In genomic region chr16:66947302-66948033, GRCh38 we compare ENCODE assay signal across 8 cellular contexts. TPM values are rescaled to one million over a fixed set of nuclear protein-coding genes. Genes with fewer than 3 reads are reported as not detected.
DNase-seq lines count a peak whose midpoint lies in the region; ATAC-seq and TF ChIP-seq lines count a peak whose summit lies in the region.

No MANE protein-coding gene starts in this region.

- H3K4me1 Mint-ChIP-seq in activated T-cell treated with anti-CD3 and anti-CD28 coated beads, Interleukin-2, amount 50 U/mL, for 24 hours (ENCODE audit: low read depth) = peaks cover 23% of the 10 kb centered on the region
- H3K4me1 Mint-ChIP-seq in naive thymus-derived CD4-positive, alpha-beta T cell = peaks cover 13 to 24% (median 18%) of the 10 kb centered on the region in 7 donors

- ATAC-seq in naive thymus-derived CD4-positive, alpha-beta T cell = peak; percentile 97

- POLR2A ChIA-PET in PC-9 (lab: Charles Lee; ENCODE audit: unreplicated experiment) = interaction anchor here (0.6 to 0.7 kb wide), 2 partner anchors 90 to 285 kb away, joined by 4 read pairs; no protein-coding TSS in a partner anchor
- POLR2A ChIA-PET in naive thymus-derived CD4-positive, alpha-beta T cell (lab: Charles Lee) = interaction anchor here (0.6 to 1.0 kb wide), 2 partner anchors 227 to 344 kb away, joined by 3 read pairs; no protein-coding TSS in a partner anchor

- DNase-seq in GM19240 (ENCODE audit: insufficient read length, low spot score) (peak; percentile 71), HuH-7 (ENCODE audit: low spot score) (peak; percentile 88), PC-9 (peak; percentile 72 to 80), esophagus squamous epithelium (lab: John Stamatoyannopoulos, UW) (no peak)
- peak; percentile 85 for DNase-seq in activated T-cell treated with anti-CD3 and anti-CD28 coated beads, Interleukin-2, amount 50 U/mL, for 24 hours
- DNase-seq in naive thymus-derived CD4-positive, alpha-beta T cell = peak; percentile 64 to 86 (median 80)
- DNase-seq in stimulated activated CD8-positive, alpha-beta memory T cell treated with anti-CD3 and anti-CD28 coated beads, Interleukin-7, amount 100 ng/mL, for 48 hours (ENCODE audit: extremely low read depth in 1 of 2, low read depth in 1 of 2) = peak; percentile 50 to 64

- peaks cover 46% of the 10 kb centered on the region for H3K27me3 Mint-ChIP-seq in activated T-cell treated with anti-CD3 and anti-CD28 coated beads, Interleukin-2, amount 50 U/mL, for 24 hours
- H3K27me3 Mint-ChIP-seq in naive thymus-derived CD4-positive, alpha-beta T cell = peaks cover 23 to 39% (median 32%) of the 10 kb centered on the region in 5 donors

- BruUV-seq in PC-9 (replicated peaks; lab: Mats Ljungman, UMichigan) = no TSS peak

- peaks cover 57% of the 10 kb centered on the region for H3K27me3 ChIP-seq in BLaER1
- no peaks in the 10 kb centered on the region for H3K27me3 ChIP-seq in PC-9 (ENCODE audit: insufficient read depth, low read depth)
- peaks cover 0 to 18% (median 0%) of the 10 kb centered on the region in 4 donors for H3K27me3 ChIP-seq in esophagus squamous epithelium
- H3K27me3 ChIP-seq in naive thymus-derived CD4-positive, alpha-beta T cell (ENCODE audit: control insufficient read depth in 2 of 2, insufficient read depth in 2 of 2, low read length in 2 of 2) = no peaks in the 10 kb centered on the region

- no peak overlapping the region for H3K27ac Mint-ChIP-seq in activated T-cell treated with anti-CD3 and anti-CD28 coated beads, Interleukin-2, amount 50 U/mL, for 24 hours
- peak overlapping the region in 3 of 9 donors; percentile 13 to 50 (median 29) for H3K27ac Mint-ChIP-seq in naive thymus-derived CD4-positive, alpha-beta T cell

- TF ChIP-seq CTCF in PC-9 (conservative IDR thresholded peaks at IDR 0.05) (peak; percentile 94), esophagus squamous epithelium (IDR thresholded peaks at IDR 0.05) (peak; percentile 90 to 97 (median 94))

- intact Hi-C loops in PC-9 (cut with micrococcal nuclease; ENCODE audit: unreplicated experiment) (loop anchor here (1.0 to 5.0 kb wide), 3 partner anchors 52 to 567 kb away; no protein-coding TSS in a partner anchor), esophagus squamous epithelium (cut with DNase I) (no loop called here)
- intact Hi-C loops in naive thymus-derived CD4-positive, alpha-beta T cell (cut with micrococcal nuclease) = loop anchor here (1.0 to 5.0 kb wide), 9 partner anchors 13 to 330 kb away; partner anchors contain the start of genes CBFB (in 1 of the 2), CIAO2B (in 1 of the 2), PHAF1 (in 1 of the 2) and PLEKHG4 (in 1 of the 2)

- no peak overlapping the region for H3K9ac ChIP-seq in BLaER1

- H3K36me3 ChIP-seq in BLaER1 (peaks cover 17% of the 10 kb centered on the region), PC-9 (ENCODE audit: low read depth) (no peaks in the 10 kb centered on the region), esophagus squamous epithelium (peaks cover 15 to 23% (median 16%) of the 10 kb centered on the region in 3 donors)
- H3K36me3 ChIP-seq in naive thymus-derived CD4-positive, alpha-beta T cell (ENCODE audit: control insufficient read depth in 2 of 3, insufficient read depth in 3 of 3, low read length in 3 of 3) = peaks cover 0 to 15% (median 0%) of the 10 kb centered on the region in 3 experiments

- no peaks in the 10 kb centered on the region for H3K9me3 Mint-ChIP-seq in activated T-cell treated with anti-CD3 and anti-CD28 coated beads, Interleukin-2, amount 50 U/mL, for 24 hours
- peaks cover 0 to 7% (median 0%) of the 10 kb centered on the region in 11 donors for H3K9me3 Mint-ChIP-seq in naive thymus-derived CD4-positive, alpha-beta T cell

- H3K9me2 ChIP-seq in PC-9 (ENCODE audit: insufficient read depth) = no peaks in the 10 kb centered on the region

- WGBS in esophagus squamous epithelium, 2 donors = 0% methylated on average over 1 to 10 of the region's 22 CpGs

- H3K79me2 ChIP-seq in PC-9 (ENCODE audit: low read depth) = no peaks in the 10 kb centered on the region

- peak overlapping the region; percentile 79 for H3K4me3 Mint-ChIP-seq in activated T-cell treated with anti-CD3 and anti-CD28 coated beads, Interleukin-2, amount 50 U/mL, for 24 hours
- peak overlapping the region; percentile 83 to 95 (median 92) for H3K4me3 Mint-ChIP-seq in naive thymus-derived CD4-positive, alpha-beta T cell

- H3K4me3 ChIP-seq in BLaER1 (peak overlapping the region; percentile 62), PC-9 (peak overlapping the region; percentile 66), esophagus squamous epithelium (peak overlapping the region; percentile 34 to 62 (median 50))
- peak overlapping the region; percentile 45 for H3K4me3 ChIP-seq in naive thymus-derived CD4-positive, alpha-beta T cell (ENCODE audit: low read length)

- H3K4me2 ChIP-seq in BLaER1 = peak overlapping the region; percentile 85
- peak overlapping the region; percentile 97 for H3K4me2 ChIP-seq in PC-9

- peak overlapping the region; percentile 60; the same call in 1 of the 2 replicates for H2AFZ ChIP-seq in PC-9

- H3K27ac ChIP-seq in BLaER1 (no peak overlapping the region), PC-9 (no peak overlapping the region), esophagus squamous epithelium (peak overlapping the region in 3 of 4 donors; percentile 29 to 61 (median 36))
- H3K27ac ChIP-seq in naive thymus-derived CD4-positive, alpha-beta T cell (ENCODE audit: low read depth, low read length) = no peak overlapping the region

- CTCF ChIA-PET in PC-9 (lab: Charles Lee) = no interaction called here
- CTCF ChIA-PET in naive thymus-derived CD4-positive, alpha-beta T cell (lab: Charles Lee) = interaction anchor here (0.8 to 1.2 kb wide), 4 partner anchors 11 to 238 kb away, joined by 3 to 4 read pairs (median 3); partner anchors contain the start of gene CIAO2B

- peaks cover 18% of the 10 kb centered on the region; the same call in 1 of the 2 replicates for H3F3A ChIP-seq in PC-9 (ENCODE audit: insufficient read depth, low read depth)

- H3K9me3 ChIP-seq in BLaER1 (0 out of 2 replicates have a peak, but pooled peaks cover 7% of the 10 kb centered on the region), PC-9 (ENCODE audit: insufficient read depth, low read depth) (no peaks in the 10 kb centered on the region), esophagus squamous epithelium (no peaks in the 10 kb centered on the region)
- no peaks in the 10 kb centered on the region for H3K9me3 ChIP-seq in naive thymus-derived CD4-positive, alpha-beta T cell (ENCODE audit: control insufficient read depth in 2 of 3, low read length in 3 of 3)

- H4K20me1 ChIP-seq in BLaER1 = peaks cover 22% of the 10 kb centered on the region
- no peaks in the 10 kb centered on the region for H4K20me1 ChIP-seq in PC-9 (ENCODE audit: insufficient read depth)

- no peak for TF ChIP-seq POLR2A in esophagus squamous epithelium (IDR thresholded peaks at IDR 0.05)

- H3K36me3 Mint-ChIP-seq in activated T-cell treated with anti-CD3 and anti-CD28 coated beads, Interleukin-2, amount 50 U/mL, for 24 hours (ENCODE audit: low read depth) = peaks cover 18% of the 10 kb centered on the region
- peaks cover 0 to 10% (median 5%) of the 10 kb centered on the region in 5 donors for H3K36me3 Mint-ChIP-seq in naive thymus-derived CD4-positive, alpha-beta T cell

- peaks cover 18% of the 10 kb centered on the region for H3K4me1 ChIP-seq in BLaER1
- H3K4me1 ChIP-seq in PC-9 (replicated peaks; ENCODE audit: insufficient read depth) = no peaks in the 10 kb centered on the region
- peaks cover 13 to 51% (median 14%) of the 10 kb centered on the region in 3 donors for H3K4me1 ChIP-seq in esophagus squamous epithelium
- peaks cover 0 to 4% of the 10 kb centered on the region in 2 donors for H3K4me1 ChIP-seq in naive thymus-derived CD4-positive, alpha-beta T cell (ENCODE audit: control insufficient read depth in 2 of 2, insufficient read depth in 2 of 2, low read length in 2 of 2)

RNA-seq across cellular contexts. Expression of gene CES2, which starts 12.2 kb away (rescaled TPM):
- total RNA-seq in PC-9 (2021) = 32.8 and 35.1 TPM in 2 replicates
- total RNA-seq in esophagus squamous epithelium = 100 to 1,000 TPM; 120 to 250 (median 170) TPM
- total RNA-seq in naive thymus-derived CD4-positive, alpha-beta T cell = 10 to 100 TPM; 40.5 to 64.7 (median 55.3) TPM
- polyA plus RNA-seq in naive thymus-derived CD4-positive, alpha-beta T cell = 10 to 100 TPM; 29.2 to 43.6 TPM

RNA-seq across cellular contexts. Expression of gene CIAO2B, which starts 13.3 kb away (rescaled TPM):
- total RNA-seq in PC-9 (2021) = 81.7 and 87.1 TPM in 2 replicates
- total RNA-seq in esophagus squamous epithelium = 100 to 1,000 TPM; 112 to 153 (median 126) TPM
- total RNA-seq in naive thymus-derived CD4-positive, alpha-beta T cell = 100 to 1,000 TPM in 1 of 5 experiments, 10 to 100 TPM in 4; 47.0 to 116 (median 58.5) TPM
- polyA plus RNA-seq in naive thymus-derived CD4-positive, alpha-beta T cell = 10 to 100 TPM; 89.0 to 93.4 TPM

RNA-seq across cellular contexts. Expression of gene CES3, which starts 13.6 kb away (rescaled TPM):
- total RNA-seq in PC-9 (2021) (9.1 and 10.1 TPM in 2 replicates), esophagus squamous epithelium (1 to 10 TPM; 1.5 to 7.1 (median 3.6) TPM)
- 10 to 100 TPM in 1 of 5 experiments, under 1 TPM in 3, not detected in 1; 0.32 to 11.5 (median 0.77) TPM for total RNA-seq in naive thymus-derived CD4-positive, alpha-beta T cell
- polyA plus RNA-seq in naive thymus-derived CD4-positive, alpha-beta T cell = not detected

RNA-seq across cellular contexts. Expression of gene RRAD, which starts 22.1 kb away (rescaled TPM):
- total RNA-seq in PC-9 (2021) (0.24 TPM in 1 of 2 replicates, not detected in the other), esophagus squamous epithelium (100 to 1,000 TPM in 2 of 4 donors, 10 to 100 TPM in 2; 68.7 to 208 (median 129) TPM)
- total RNA-seq in naive thymus-derived CD4-positive, alpha-beta T cell = 1 to 10 TPM in 1 of 5 experiments, under 1 TPM in 4; 0.24 to 1.6 (median 0.88) TPM
- polyA plus RNA-seq in naive thymus-derived CD4-positive, alpha-beta T cell = not detected

RNA-seq across cellular contexts. Expression of gene CDH16, which starts 28.8 kb away (rescaled TPM):
- total RNA-seq in PC-9 (2021) (not detected in 2 replicates), esophagus squamous epithelium (1 to 10 TPM; 1.9 to 6.3 (median 4.1) TPM)
- not detected for total RNA-seq in naive thymus-derived CD4-positive, alpha-beta T cell
- not detected for polyA plus RNA-seq in naive thymus-derived CD4-positive, alpha-beta T cell

Comparison
In these comparisons a context has a peak if more than half of its experiments do, and no peak if none do; other contexts are left out.
1. H3K27ac ChIP-seq: peak in esophagus squamous epithelium (3 of 4); none in BLaER1 (single experiment), PC-9 (single experiment) and naive thymus-derived CD4-positive, alpha-beta T cell (single experiment).
2. Peak in every context shown above with its lines, with median percentiles within 50 percentile points of each other: H3K4me3 ChIP-seq.